ENCODE assay signal across 8 cellular contexts in the genomic region with DNA sequence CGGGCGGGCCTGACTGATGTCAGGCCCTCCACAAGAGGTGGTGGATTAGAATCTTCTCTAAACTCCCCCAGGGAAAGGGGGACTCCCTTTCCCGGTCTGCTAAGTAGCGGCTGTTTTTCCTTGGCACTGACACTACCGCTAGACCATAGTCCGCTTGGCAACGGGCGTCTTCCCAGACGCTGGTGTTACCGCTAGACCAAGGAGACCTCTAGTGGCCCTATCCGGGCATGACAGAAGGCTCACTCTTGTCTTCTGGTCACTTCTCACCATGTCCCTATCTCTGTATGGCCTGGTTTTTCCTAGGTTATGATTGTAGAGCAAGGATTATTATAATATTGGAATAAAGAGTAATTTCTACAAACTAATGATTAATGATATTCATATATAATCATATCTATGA.
A peak's percentile ranks its signal among the peaks of the same experiment; 100 is the strongest.
DNase-seq lines count a peak whose midpoint lies in the region; TF ChIP-seq lines count a peak whose summit lies in the region.
"Not testable (repeated sequence)": the region's sequence is repeated elsewhere in the genome, so short reads cannot be mapped to it uniquely, and the experiment has no call there.

No MANE protein-coding gene starts in this region.

- TF ChIP-seq RAD21 in Ishikawa (IDR thresholded peaks at IDR 0.05; ENCODE audit: low read depth), result peak; percentile 47

- not testable (repeated sequence) for H3K4me1 Mint-ChIP-seq in activated CD4-positive, alpha-beta T cell treated with anti-CD3 and anti-CD28 coated beads, Interleukin-2, amount 10 ng/mL, durations not matched to agents 7 days and 5 days

- DNase-seq in AG10803 (ENCODE audit: low read depth); GM12864 (ENCODE audit: low read depth); OCI-LY7 (ENCODE audit: low spot score); smooth muscle cell (lab: John Stamatoyannopoulos, UW; ENCODE audit: unreplicated experiment): not testable (repeated sequence)
- DNase-seq in activated CD4-positive, alpha-beta T cell treated with anti-CD3 and anti-CD28 coated beads, Interleukin-2, amount 10 ng/mL, durations not matched to agents 7 days and 5 days, result peak; percentile 8
- peak; percentile 41 for DNase-seq in dermis blood vessel endothelial cell
- DNase-seq in iPS-NIHi7 (ENCODE audit: extremely low spot score), result peak; percentile 11

- H3K36me3 Mint-ChIP-seq in activated CD4-positive, alpha-beta T cell treated with anti-CD3 and anti-CD28 coated beads, Interleukin-2, amount 10 ng/mL, durations not matched to agents 7 days and 5 days (ENCODE audit: low read depth), result not testable (repeated sequence)

- POLR2A ChIA-PET in OCI-LY7 (lab: Charles Lee); activated CD4-positive, alpha-beta T cell treated with anti-CD3 and anti-CD28 coated beads, Interleukin-2, amount 10 ng/mL, durations not matched to agents 7 days and 5 days (lab: Charles Lee): not testable (repeated sequence)

- H3K79me2 ChIP-seq in OCI-LY7 (ENCODE audit: insufficient read depth, low read depth, low read length); smooth muscle cell (ENCODE audit: low read depth): not testable (repeated sequence)

- not testable (repeated sequence) for H3K4me2 ChIP-seq in OCI-LY7 (ENCODE audit: low read length); smooth muscle cell

- H3K27ac ChIP-seq in OCI-LY7 (ENCODE audit: low read depth, low read length, poor library complexity, severe bottlenecking); smooth muscle cell (ENCODE audit: low read depth): not testable (repeated sequence)

- H3K9me3 ChIP-seq in OCI-LY7 (ENCODE audit: low read length); smooth muscle cell (replicated peaks; ENCODE audit: low read depth): not testable (repeated sequence)

- H2AFZ ChIP-seq in OCI-LY7 (ENCODE audit: low read length); smooth muscle cell (ENCODE audit: low read depth): not testable (repeated sequence)

- H3K4me3 ChIP-seq in AG10803 (ENCODE audit: low read length); GM12864 (ENCODE audit: low read depth, low read length); OCI-LY7 (ENCODE audit: low read depth, low read length, poor library complexity, severe bottlenecking); smooth muscle cell: not testable (repeated sequence)

- H3K4me3 Mint-ChIP-seq in activated CD4-positive, alpha-beta T cell treated with anti-CD3 and anti-CD28 coated beads, Interleukin-2, amount 10 ng/mL, durations not matched to agents 7 days and 5 days, result not testable (repeated sequence)

- H3K9ac ChIP-seq in smooth muscle cell (ENCODE audit: low read depth), result not testable (repeated sequence)

- H3K36me3 ChIP-seq in OCI-LY7 (ENCODE audit: insufficient read depth, low read length); smooth muscle cell (ENCODE audit: low read depth): not testable (repeated sequence)

- H4K20me1 ChIP-seq in OCI-LY7 (ENCODE audit: insufficient read depth, low read length); smooth muscle cell (ENCODE audit: low read depth): not testable (repeated sequence)

- H3F3A ChIP-seq in smooth muscle cell (ENCODE audit: low read depth), result not testable (repeated sequence)

- peak; percentile 36 for TF ChIP-seq CTCF in AG10803 (conservative IDR thresholded peaks at IDR 0.05; ENCODE audit: low read length)
- TF ChIP-seq CTCF in GM12864 (IDR thresholded peaks at IDR 0.05; ENCODE audit: low read depth, low read length, missing control alignments), result peak; percentile 39
- TF ChIP-seq CTCF in OCI-LY7 (conservative IDR thresholded peaks at IDR 0.05; ENCODE audit: low read length), result peak; percentile 46; the same call in 1 of the 2 replicates
- peak; percentile 23 for TF ChIP-seq CTCF in smooth muscle cell (IDR thresholded peaks at IDR 0.05; ENCODE audit: borderline replicate concordance, insufficient read depth, poor library complexity, severe bottlenecking)

- 82% methylated on average over 11 of the region's 11 CpGs for WGBS in smooth muscle cell (ENCODE audit: low lambda C conversion rate)

- H3K4me1 ChIP-seq in OCI-LY7 (ENCODE audit: insufficient read depth, low read length, poor library complexity, severe bottlenecking), result not testable (repeated sequence)
- peaks cover 17% of the 10 kb centered on the region for H3K4me1 ChIP-seq in smooth muscle cell (ENCODE audit: low read depth)

- not testable (repeated sequence) for TF ChIP-seq EP300 in Ishikawa (IDR thresholded peaks at IDR 0.05; ENCODE audit: borderline replicate concordance)

- not testable (repeated sequence) for H3K9me3 Mint-ChIP-seq in activated CD4-positive, alpha-beta T cell treated with anti-CD3 and anti-CD28 coated beads, Interleukin-2, amount 10 ng/mL, durations not matched to agents 7 days and 5 days

- CTCF ChIA-PET in OCI-LY7 (lab: Charles Lee; ENCODE audit: unreplicated experiment); activated CD4-positive, alpha-beta T cell treated with anti-CD3 and anti-CD28 coated beads, Interleukin-2, amount 10 ng/mL, durations not matched to agents 7 days and 5 days (lab: Charles Lee): not testable (repeated sequence)

- H3K27me3 ChIP-seq in smooth muscle cell (ENCODE audit: low read depth), result not testable (repeated sequence)

- intact Hi-C loops in OCI-LY7 (cut with micrococcal nuclease; ENCODE audit: unreplicated experiment), result not testable (repeated sequence)

- H3K27me3 Mint-ChIP-seq in activated CD4-positive, alpha-beta T cell treated with anti-CD3 and anti-CD28 coated beads, Interleukin-2, amount 10 ng/mL, durations not matched to agents 7 days and 5 days, result not testable (repeated sequence)

- BruUV-seq in OCI-LY7 (replicated peaks; lab: Mats Ljungman, UMichigan), result not testable (repeated sequence)

- not testable (repeated sequence) for H3K27ac Mint-ChIP-seq in activated CD4-positive, alpha-beta T cell treated with anti-CD3 and anti-CD28 coated beads, Interleukin-2, amount 10 ng/mL, durations not matched to agents 7 days and 5 days

- H3K9me2 ChIP-seq in OCI-LY7 (ENCODE audit: insufficient read depth, low read length), result not testable (repeated sequence)
